In genomic region chr12:45051490-45052105, GRCh38 we compare ENCODE assay signal across 10 cellular contexts. TPM values are rescaled to one million over a fixed set of nuclear protein-coding genes. Genes with fewer than 3 reads are reported as not detected.
DNase-seq lines count a peak whose midpoint lies in the region; ATAC-seq and TF ChIP-seq lines count a peak whose summit lies in the region.
"Had no signal": no experiment of that assay in that cellular context is flagged by ENCODE, and none has a peak within 500 bp of the region (broad histone marks: within the 10 kb centered on the region; RNA-seq: fewer than 3 reads in every experiment).

No MANE protein-coding gene starts in this region.

- TF ChIP-seq CTCF in WERI-Rb-1 (IDR thresholded peaks at IDR 0.05; ENCODE audit: low read depth, low read length) (no peak), hepatocyte (IDR thresholded peaks at IDR 0.05; ENCODE audit: poor library complexity) (no peak)

- peaks cover 6% of the 10 kb centered on the region for H3K4me1 ChIP-seq in hepatocyte (ENCODE audit: insufficient read depth)

- CTCF ChIA-PET in HEK293T (lab: Yijun Ruan, JAX) = interaction anchor here (0.7 to 1.2 kb wide), 2 partner anchors 103 to 1726 kb away, joined by 4 read pairs; no protein-coding TSS in a partner anchor
- CTCF ChIA-PET in activated CD8-positive, alpha-beta T cell treated with anti-CD3 and anti-CD28 coated beads, Interleukin-2, amount 10 ng/mL, durations not matched to agents 7 days and 5 days (lab: Charles Lee) = interaction anchor here (1.3 kb wide), 1 partner anchor 9 kb away, joined by 3 read pairs; no protein-coding TSS in a partner anchor
- CTCF ChIA-PET in activated CD4-positive, alpha-beta memory T cell treated with anti-CD3 and anti-CD28 coated beads for 36 hours (lab: Charles Lee) = interaction anchor here (1.2 kb wide), 1 partner anchor 103 kb away, joined by 5 read pairs; no protein-coding TSS in a partner anchor

- DNase-seq in HEK293T (ENCODE audit: extremely low spot score) (peak; percentile 14), WERI-Rb-1 (no peak), hepatocyte (ENCODE audit: low spot score) (no peak)
- DNase-seq in activated CD8-positive, alpha-beta T cell treated with anti-CD3 and anti-CD28 coated beads, Interleukin-2, amount 10 ng/mL, durations not matched to agents 7 days and 5 days = no peak
- no peak for DNase-seq in activated CD4-positive, alpha-beta memory T cell treated with anti-CD3 and anti-CD28 coated beads for 36 hours
- DNase-seq: activated B cell treated with CpG ODN at 0.5 μM for 24 hours had no signal

- H3K4me3 ChIP-seq in WERI-Rb-1 (ENCODE audit: low read depth, low read length) (peak overlapping the region; percentile 68), hepatocyte (peak overlapping the region; percentile 15), skin epidermis (peak overlapping the region in 4 of 7 experiments; percentile 14 to 46 (median 28))

- ATAC-seq in HG02798 (IDR thresholded peaks at IDR 0.05; ENCODE audit: poor library complexity, unreplicated experiment) (no peak), HG02852 (IDR thresholded peaks at IDR 0.05; ENCODE audit: unreplicated experiment) (no peak)
- no peak for ATAC-seq in activated CD8-positive, alpha-beta T cell treated with anti-CD3 and anti-CD28 coated beads, Interleukin-2, amount 10 ng/mL, durations not matched to agents 7 days and 5 days

- H3K9me3 ChIP-seq in WERI-Rb-1 (ENCODE audit: severe bottlenecking) (no peaks in the 10 kb centered on the region), hepatocyte (ENCODE audit: low read depth) (no peaks in the 10 kb centered on the region)

- no peaks in the 10 kb centered on the region for H3K9me2 ChIP-seq in hepatocyte (replicated peaks; ENCODE audit: insufficient read depth)

- H3K79me2 ChIP-seq in hepatocyte = no peaks in the 10 kb centered on the region

- WGBS in hepatocyte (ENCODE audit: low lambda C conversion rate, missing lambda C conversion rate) = 21% methylated on average over 16 of the region's 25 CpGs

- H3K9me3 Mint-ChIP-seq in activated CD8-positive, alpha-beta T cell treated with anti-CD3 and anti-CD28 coated beads, Interleukin-2, amount 10 ng/mL, durations not matched to agents 7 days and 5 days (ENCODE audit: insufficient read depth) = no peaks in the 10 kb centered on the region
- H3K9me3 Mint-ChIP-seq in activated CD4-positive, alpha-beta memory T cell treated with anti-CD3 and anti-CD28 coated beads for 36 hours = no peaks in the 10 kb centered on the region
- H3K9me3 Mint-ChIP-seq: activated B cell treated with CpG ODN at 0.5 μM for 24 hours had no signal

- H3K27me3 ChIP-seq in WERI-Rb-1 (ENCODE audit: insufficient read depth, low read depth, severe bottlenecking) = peaks cover 31% of the 10 kb centered on the region
- peaks cover 80% of the 10 kb centered on the region for H3K27me3 ChIP-seq in hepatocyte

- H3K36me3 ChIP-seq in WERI-Rb-1 = no peaks in the 10 kb centered on the region
- no peaks in the 10 kb centered on the region for H3K36me3 ChIP-seq in hepatocyte (replicated peaks; ENCODE audit: insufficient read depth, low read depth)

- peak overlapping the region; percentile 85 for H3K4me2 ChIP-seq in hepatocyte

- H3K27me3 Mint-ChIP-seq in activated CD8-positive, alpha-beta T cell treated with anti-CD3 and anti-CD28 coated beads, Interleukin-2, amount 10 ng/mL, durations not matched to agents 7 days and 5 days (ENCODE audit: low read depth) = peaks cover 59% of the 10 kb centered on the region
- H3K27me3 Mint-ChIP-seq in activated CD4-positive, alpha-beta memory T cell treated with anti-CD3 and anti-CD28 coated beads for 36 hours = peaks cover 40% of the 10 kb centered on the region

- H2AFZ ChIP-seq in hepatocyte = peak overlapping the region; percentile 29

- no peaks in the 10 kb centered on the region for H3K36me3 Mint-ChIP-seq in activated CD8-positive, alpha-beta T cell treated with anti-CD3 and anti-CD28 coated beads, Interleukin-2, amount 10 ng/mL, durations not matched to agents 7 days and 5 days (ENCODE audit: low read depth)
- H3K36me3 Mint-ChIP-seq in activated CD4-positive, alpha-beta memory T cell treated with anti-CD3 and anti-CD28 coated beads for 36 hours = no peaks in the 10 kb centered on the region

- H3K27ac ChIP-seq in WERI-Rb-1 = no peak overlapping the region
- H3K27ac ChIP-seq in hepatocyte = no peak overlapping the region
- H3K27ac ChIP-seq in skin epidermis = no peak overlapping the region

- peaks cover 10% of the 10 kb centered on the region for H3K4me1 Mint-ChIP-seq in activated CD8-positive, alpha-beta T cell treated with anti-CD3 and anti-CD28 coated beads, Interleukin-2, amount 10 ng/mL, durations not matched to agents 7 days and 5 days (ENCODE audit: low read depth)
- peaks cover 2% of the 10 kb centered on the region for H3K4me1 Mint-ChIP-seq in activated CD4-positive, alpha-beta memory T cell treated with anti-CD3 and anti-CD28 coated beads for 36 hours (ENCODE audit: low read depth)
- H3K4me1 Mint-ChIP-seq: activated B cell treated with CpG ODN at 0.5 μM for 24 hours had no signal

- POLR2A ChIA-PET in HEK293T (lab: Yijun Ruan, JAX) = no interaction called here
- POLR2A ChIA-PET in activated CD8-positive, alpha-beta T cell treated with anti-CD3 and anti-CD28 coated beads, Interleukin-2, amount 10 ng/mL, durations not matched to agents 7 days and 5 days (lab: Charles Lee) = no interaction called here
- POLR2A ChIA-PET in activated CD4-positive, alpha-beta memory T cell treated with anti-CD3 and anti-CD28 coated beads for 36 hours (lab: Charles Lee) = no interaction called here

- no peaks in the 10 kb centered on the region for H4K20me1 ChIP-seq in hepatocyte (ENCODE audit: insufficient read depth, poor library complexity, severe bottlenecking)

- no peak overlapping the region for H3K4me3 Mint-ChIP-seq in activated CD8-positive, alpha-beta T cell treated with anti-CD3 and anti-CD28 coated beads, Interleukin-2, amount 10 ng/mL, durations not matched to agents 7 days and 5 days
- no peak overlapping the region for H3K4me3 Mint-ChIP-seq in activated CD4-positive, alpha-beta memory T cell treated with anti-CD3 and anti-CD28 coated beads for 36 hours
- H3K4me3 Mint-ChIP-seq: activated B cell treated with CpG ODN at 0.5 μM for 24 hours had no signal

- no peak overlapping the region for H3K27ac Mint-ChIP-seq in activated CD8-positive, alpha-beta T cell treated with anti-CD3 and anti-CD28 coated beads, Interleukin-2, amount 10 ng/mL, durations not matched to agents 7 days and 5 days
- H3K27ac Mint-ChIP-seq in activated CD4-positive, alpha-beta memory T cell treated with anti-CD3 and anti-CD28 coated beads for 36 hours = no peak overlapping the region
- H3K27ac Mint-ChIP-seq: activated B cell treated with CpG ODN at 0.5 μM for 24 hours had no signal

- intact Hi-C loops in activated CD4-positive, alpha-beta memory T cell treated with anti-CD3 and anti-CD28 coated beads for 36 hours (cut with micrococcal nuclease) = no loop called here

TF ChIP-seq in HEK293T, 16 proteins besides CTCF, POLR2A, EP300 and RAD21:
- TF ChIP-seq ARNT (IDR thresholded peaks at IDR 0.05) (no peak), FOXA1 (IDR thresholded peaks at IDR 0.05) (no peak), NFRKB (IDR thresholded peaks at IDR 0.05) (no peak), SP1 (IDR thresholded peaks at IDR 0.05) (no peak)

RNA-seq across cellular contexts. Expression of gene DBX2, which starts 0.7 kb away (rescaled TPM):
- total RNA-seq in hepatocyte = not detected in 2 replicates
- not detected in 2 replicates for polyA plus RNA-seq in hepatocyte
- total RNA-seq in activated CD8-positive, alpha-beta T cell treated with anti-CD3 and anti-CD28 coated beads, Interleukin-2, amount 10 ng/mL, durations not matched to agents 7 days and 5 days = not detected
- not detected for total RNA-seq in activated CD4-positive, alpha-beta memory T cell treated with anti-CD3 and anti-CD28 coated beads for 36 hours
- total RNA-seq: activated B cell treated with CpG ODN at 0.5 μM for 24 hours, renal cortical epithelial cell had no signal

Comparison
In these comparisons a context has a peak if more than half of its experiments do, and no peak if none do; other contexts are left out.
1. H3K4me3 ChIP-seq: peak in every context shown above with its lines; median percentile 68 in WERI-Rb-1; 28 in skin epidermis; 15 in hepatocyte.